Comparison of ENCODE assay signal across 11 cellular contexts in the genomic region with DNA sequence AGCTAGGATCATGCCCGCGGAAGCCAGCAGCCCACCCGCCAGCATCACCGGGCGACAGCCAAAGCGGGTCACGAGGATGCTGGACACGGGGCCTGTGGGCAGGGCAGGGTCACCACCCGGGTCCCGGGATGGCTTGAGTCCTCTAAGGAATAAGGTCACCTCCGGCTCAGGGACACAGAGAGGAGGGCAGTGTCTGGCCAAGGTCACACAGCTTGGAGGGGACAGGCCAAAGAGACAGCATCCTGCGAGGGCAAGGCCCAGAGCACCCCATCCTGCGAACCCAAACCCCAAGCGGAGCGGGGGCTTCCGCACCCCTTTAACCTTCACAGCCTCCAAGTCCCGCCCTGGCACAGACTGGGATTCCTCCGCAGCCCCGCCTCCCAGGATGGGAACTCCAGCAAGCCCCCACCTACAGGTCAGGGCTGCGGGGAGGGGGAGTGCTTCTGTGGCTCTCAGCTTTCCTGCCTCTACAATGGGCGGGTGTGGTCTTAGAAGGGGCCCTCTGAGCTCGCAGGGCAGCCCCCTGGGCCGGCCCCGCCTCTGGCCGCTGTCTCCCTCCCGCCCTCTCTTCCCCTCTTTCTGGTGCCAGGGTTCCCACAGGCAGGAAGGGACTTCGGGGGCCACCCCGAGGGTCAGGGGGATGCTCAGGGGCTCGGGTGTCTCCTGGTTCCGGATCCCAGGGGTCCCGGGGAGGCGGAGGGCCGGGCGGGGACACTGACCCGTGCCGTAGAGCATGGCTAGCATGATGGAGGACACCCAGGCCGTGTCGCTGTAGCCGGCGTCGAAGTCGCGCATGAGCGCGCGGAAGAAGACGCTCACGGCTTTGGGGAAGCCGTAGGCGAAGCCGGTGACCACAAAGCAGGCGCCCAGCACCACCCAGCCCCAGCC. TPM values are rescaled to one million over a fixed set of nuclear protein-coding genes. Genes with fewer than 3 reads are reported as not detected.
DNase-seq lines count a peak whose midpoint lies in the region; ATAC-seq and TF ChIP-seq lines count a peak whose summit lies in the region.
"Had no signal": no experiment of that assay in that cellular context is flagged by ENCODE, and none has a peak within 500 bp of the region (broad histone marks: within the 10 kb centered on the region; RNA-seq: fewer than 3 reads in every experiment).

No MANE protein-coding gene starts in this region.

- no peaks in the 10 kb centered on the region for H3K79me2 ChIP-seq in neural progenitor cell (ENCODE audit: low read depth)

- H3K4me3 Mint-ChIP-seq in neural progenitor cell: no peak overlapping the region

- H3K36me3 Mint-ChIP-seq in neural progenitor cell: no peaks in the 10 kb centered on the region

- intact Hi-C loops in heart left ventricle (cut with DNase I): no loop called here
- intact Hi-C loops in cardiac septum (cut with DNase I): no loop called here

- H3K4me3 ChIP-seq in heart left ventricle (peak overlapping the region; percentile 5 to 52 (median 44)), ectodermal cell (ENCODE audit: insufficient read depth, low read depth, low read length) (peak overlapping the region; percentile 10), neural progenitor cell (peak overlapping the region; percentile 24)

- peak in 1 of 4 donors; percentile 11 for ATAC-seq in heart left ventricle

- no peak overlapping the region for H3K27ac Mint-ChIP-seq in neural progenitor cell

- DNase-seq in heart left ventricle (peak in 2 of 5 donors; percentile 27 to 51), cardiac septum (ENCODE audit: low spot score) (no peak), neural progenitor cell (ENCODE audit: low spot score) (no peak), NCI-H345 treated with DMSO at 0.1 percent for 48 hours (lab: John Stamatoyannopoulos, UW; ENCODE audit: unreplicated experiment) (no peak), DMS 273 (lab: John Stamatoyannopoulos, UW; ENCODE audit: unreplicated experiment) (no peak), NCI-H2227 treated with DMSO at 0.1 percent for 48 hours (lab: John Stamatoyannopoulos, UW) (no peak), NCI-H1105 (lab: John Stamatoyannopoulos, UW) (no peak)
- DNase-seq: kidney glomerular epithelial cell had no signal

- TF ChIP-seq CTCF in heart left ventricle (IDR thresholded peaks at IDR 0.05): no peak
- no peak for TF ChIP-seq CTCF in neural progenitor cell (IDR thresholded peaks at IDR 0.05)

- H3K9me3 ChIP-seq in heart left ventricle (no peaks in the 10 kb centered on the region), ectodermal cell (ENCODE audit: control insufficient read depth, low read length) (no peaks in the 10 kb centered on the region), neural progenitor cell (ENCODE audit: low read depth) (no peaks in the 10 kb centered on the region)

- peak overlapping the region in 1 of 12 donors; percentile 13 for H3K27ac ChIP-seq in heart left ventricle
- H3K27ac ChIP-seq in ectodermal cell (ENCODE audit: insufficient read depth, low read depth, low read length, poor library complexity, severe bottlenecking): no peak overlapping the region
- no peak overlapping the region for H3K27ac ChIP-seq in neural progenitor cell
- H3K27ac ChIP-seq: C4-2B had no signal

- H3K9me3 Mint-ChIP-seq in neural progenitor cell: no peaks in the 10 kb centered on the region

- peak overlapping the region; percentile 67 for H3K4me2 ChIP-seq in neural progenitor cell

- WGBS in heart left ventricle, 4 donors: 33 to 49% (median 40%) methylated on average over 29 to 52 of the region's 52 CpGs
- 61 to 64% methylated on average over 52 of the region's 52 CpGs for WGBS in ectodermal cell, 2 experiments

- H4K20me1 ChIP-seq in neural progenitor cell (ENCODE audit: low read depth): no peaks in the 10 kb centered on the region

- H3K4me1 ChIP-seq in heart left ventricle: peaks cover 5 to 23% (median 15%) of the 10 kb centered on the region in 12 donors
- peaks cover 39% of the 10 kb centered on the region for H3K4me1 ChIP-seq in ectodermal cell (ENCODE audit: control insufficient read depth, insufficient read depth, low read length)
- H3K4me1 ChIP-seq in neural progenitor cell: peaks cover 45% of the 10 kb centered on the region

- peaks cover 8% of the 10 kb centered on the region for H3K4me1 Mint-ChIP-seq in neural progenitor cell

- no peaks in the 10 kb centered on the region for H3K36me3 ChIP-seq in heart left ventricle
- no peaks in the 10 kb centered on the region for H3K36me3 ChIP-seq in ectodermal cell (ENCODE audit: control insufficient read depth, insufficient read depth, low read length)
- no peaks in the 10 kb centered on the region for H3K36me3 ChIP-seq in neural progenitor cell

- no peak overlapping the region for H3K9ac ChIP-seq in neural progenitor cell

- H3F3A ChIP-seq in neural progenitor cell (ENCODE audit: low read depth): peaks cover 39% of the 10 kb centered on the region

- no peak for TF ChIP-seq POLR2A in heart left ventricle (IDR thresholded peaks at IDR 0.05)

- H3K27me3 ChIP-seq in heart left ventricle (peaks cover 0 to 35% (median 9%) of the 10 kb centered on the region in 9 donors), ectodermal cell (ENCODE audit: control insufficient read depth, insufficient read depth, low read length, poor library complexity, severe bottlenecking) (peaks cover 47% of the 10 kb centered on the region), neural progenitor cell (peaks cover 31% of the 10 kb centered on the region)

- peaks cover 15% of the 10 kb centered on the region for H3K27me3 Mint-ChIP-seq in neural progenitor cell (ENCODE audit: insufficient read depth, low read depth)

- H2AFZ ChIP-seq in neural progenitor cell (replicated peaks): no peak overlapping the region

RNA-seq across cellular contexts. Expression of a gene that starts 1.8 kb away (rescaled TPM):
- not detected for total RNA-seq in heart left ventricle
- under 1 TPM in 1 of 2 donors, not detected in 1; 0.34 TPM for polyA plus RNA-seq in heart left ventricle
- total RNA-seq in cardiac septum: not detected
- 0.31 TPM for polyA plus RNA-seq in ectodermal cell (2013, experiment 1 of 4)
- 1.5 TPM for polyA plus RNA-seq in ectodermal cell (2013, experiment 2 of 4)
- polyA plus RNA-seq in ectodermal cell (2013, experiment 3 of 4): 0.96 TPM
- 0.45 TPM for polyA plus RNA-seq in ectodermal cell (2013, experiment 4 of 4)
- 1.0 and 3.1 TPM in 2 replicates for total RNA-seq in neural progenitor cell (ENCODE audit: low replicate concordance)
- total RNA-seq: renal cortical epithelial cell had no signal

RNA-seq across cellular contexts. Expression of a gene that starts 25.0 kb away (rescaled TPM):
- total RNA-seq in heart left ventricle (10 to 100 TPM; 18.8 to 39.5 (median 22.2) TPM), cardiac septum (19.1 TPM), neural progenitor cell (ENCODE audit: low replicate concordance) (10.7 and 31.8 TPM in 2 replicates)
- polyA plus RNA-seq in heart left ventricle: 10 to 100 TPM; 26.5 to 41.5 TPM
- polyA plus RNA-seq in ectodermal cell (2013, experiment 1 of 4): 29.4 TPM
- polyA plus RNA-seq in ectodermal cell (2013, experiment 2 of 4): 30.9 TPM
- polyA plus RNA-seq in ectodermal cell (2013, experiment 3 of 4): 20.3 TPM
- 23.2 TPM for polyA plus RNA-seq in ectodermal cell (2013, experiment 4 of 4)

RNA-seq across cellular contexts. Expression of a gene that starts 28.3 kb away (rescaled TPM):
- total RNA-seq in heart left ventricle (under 1 TPM in 8 of 9 donors, not detected in 1; 0.09 to 0.30 (median 0.22) TPM), cardiac septum (0.24 TPM), neural progenitor cell (ENCODE audit: low replicate concordance) (0.86 and 2.6 TPM in 2 replicates)
- under 1 TPM; 0.17 to 0.27 TPM for polyA plus RNA-seq in heart left ventricle
- polyA plus RNA-seq in ectodermal cell (2013, experiment 1 of 4): 6.1 TPM
- 6.7 TPM for polyA plus RNA-seq in ectodermal cell (2013, experiment 2 of 4)
- polyA plus RNA-seq in ectodermal cell (2013, experiment 3 of 4): 5.0 TPM
- polyA plus RNA-seq in ectodermal cell (2013, experiment 4 of 4): 5.2 TPM
